9 cellular contexts compared by ENCODE assay signal in genomic region chr1:39406533-39407478, GRCh38.
A peak's percentile ranks its signal among the peaks of the same experiment; 100 is the strongest.
DNase-seq lines count a peak whose midpoint lies in the region; ATAC-seq, FAIRE-seq and TF ChIP-seq lines count a peak whose summit lies in the region.
"Had no signal": no experiment of that assay in that cellular context is flagged by ENCODE, and none has a peak within 500 bp of the region (broad histone marks: within the 10 kb centered on the region; RNA-seq: fewer than 3 reads in every experiment).

No MANE protein-coding gene starts in this region.

- no peak for TF ChIP-seq EP300 in A549 (IDR thresholded peaks at IDR 0.05)

- H3K9ac ChIP-seq in mesendoderm (ENCODE audit: low read length) = peak overlapping the region; percentile 84

- peak overlapping the region; percentile 85 to 92 (median 89) for H3K4me3 Mint-ChIP-seq in IgD-negative memory B cell

- H2BK120ac ChIP-seq in mesendoderm (ENCODE audit: low read depth, low read length) = peak overlapping the region; percentile 88

- H3K27me3 Mint-ChIP-seq in IgD-negative memory B cell = no peaks in the 10 kb centered on the region

- H3K4me2 ChIP-seq in A549 (peak overlapping the region; percentile 73), mesendoderm (ENCODE audit: low read length) (no peak overlapping the region)

- peaks cover 27% of the 10 kb centered on the region for H3K79me2 ChIP-seq in mesendoderm (ENCODE audit: control insufficient read depth, insufficient read depth, low read length)

- H3K4me3 ChIP-seq in A549 (no peak overlapping the region), cardiac fibroblast (replicated peaks in 1 of 2; ENCODE audit: low read depth in 2 of 2, low read length in 2 of 2) (no peak overlapping the region), mesendoderm (ENCODE audit: low read length) (no peak overlapping the region)

- H3K18ac ChIP-seq in mesendoderm (ENCODE audit: low read length) = peak overlapping the region; percentile 96

- H2BK5ac ChIP-seq in mesendoderm (ENCODE audit: low read length) = no peak overlapping the region

- peaks cover 2% of the 10 kb centered on the region for H3K79me1 ChIP-seq in mesendoderm (ENCODE audit: low read length)

- TF ChIP-seq POLR2A in A549 (IDR thresholded peaks at IDR 0.05; ENCODE audit: low read length) = no peak

- H3K4me1 Mint-ChIP-seq in IgD-negative memory B cell = peaks cover 22 to 39% (median 23%) of the 10 kb centered on the region in 3 donors

- CTCF ChIA-PET in A549 (lab: Yijun Ruan, JAX) = interaction anchor here (0.7 to 2.0 kb wide), 6 partner anchors 8 to 309 kb away, joined by 3 to 10 read pairs (median 4); no protein-coding TSS in a partner anchor

- H3K27ac Mint-ChIP-seq in IgD-negative memory B cell = no peak overlapping the region

- no peaks in the 10 kb centered on the region for H3K9me3 ChIP-seq in A549

- no peak overlapping the region for H2AK5ac ChIP-seq in mesendoderm (ENCODE audit: low read length)

- no peak overlapping the region for H4K5ac ChIP-seq in mesendoderm (ENCODE audit: low read length)

- 61% methylated on average over 7 of the region's 7 CpGs for WGBS in A549 (ENCODE audit: missing lambda C conversion rate)
- no CpG with 5 or more reads among the region's 7 CpGs for WGBS in mesendoderm (ENCODE audit: extremely low coverage, insufficient coverage, low lambda C conversion rate)

- peak overlapping the region; percentile 92 for H3K56ac ChIP-seq in mesendoderm (ENCODE audit: low read length)

- DNase-seq in A549 (ENCODE audit: low read depth in 1 of 2, low spot score in 1 of 2) (no peak), cardiac fibroblast (ENCODE audit: low read depth in 2 of 2) (peak; percentile 79 to 83), mesendoderm (no peak), NCI-H2196 treated with DMSO at 0.1 percent for 48 hours (lab: John Stamatoyannopoulos, UW; ENCODE audit: unreplicated experiment) (no peak)
- DNase-seq in central memory CD4-positive, alpha-beta T cell = no peak
- DNase-seq: midbrain had no signal

- no peaks in the 10 kb centered on the region for H3K27me3 ChIP-seq in mesendoderm (ENCODE audit: insufficient read depth, low read length, poor library complexity)

- H3K23ac ChIP-seq in mesendoderm (ENCODE audit: low read length) = no peak overlapping the region

- no peak for TF ChIP-seq CTCF in A549 (IDR thresholded peaks at IDR 0.05)
- no peak for TF ChIP-seq CTCF in cardiac fibroblast (IDR thresholded peaks at IDR 0.05; ENCODE audit: low read depth, low read length)

- no peak overlapping the region for H4K8ac ChIP-seq in mesendoderm (ENCODE audit: low read depth, low read length)

- H3K4me1 ChIP-seq in A549 (peaks cover 53% of the 10 kb centered on the region), mesendoderm (ENCODE audit: control insufficient read depth, low read depth, low read length) (peaks cover 8% of the 10 kb centered on the region)

- no peak overlapping the region for H2BK15ac ChIP-seq in mesendoderm (replicated peaks; ENCODE audit: low read depth)

- H3K36me3 Mint-ChIP-seq in IgD-negative memory B cell = peaks cover 2% of the 10 kb centered on the region

- peak overlapping the region; percentile 91 to 97 for H3K27ac ChIP-seq in A549
- H3K27ac ChIP-seq in mesendoderm (ENCODE audit: low read depth, low read length) = peak overlapping the region; percentile 99

- ATAC-seq in A549 (no peak), GM21737 (IDR thresholded peaks at IDR 0.05; ENCODE audit: unreplicated experiment) (no peak), HG03521 (IDR thresholded peaks at IDR 0.05; ENCODE audit: unreplicated experiment) (no peak)

- no peak for TF ChIP-seq RAD21 in A549 (conservative IDR thresholded peaks at IDR 0.05 in 1 of 2, IDR thresholded peaks at IDR 0.05 in 1 of 2)

- POLR2A ChIA-PET in A549 (lab: Yijun Ruan, JAX) = interaction anchor here (4.2 kb wide), 1 partner anchor 8 kb away, joined by 30 read pairs; no protein-coding TSS in a partner anchor

- H3K9me3 Mint-ChIP-seq in IgD-negative memory B cell = no peaks in the 10 kb centered on the region

- H3K36me3 ChIP-seq in mesendoderm (ENCODE audit: control insufficient read depth, insufficient read depth, low read length) = no peaks in the 10 kb centered on the region

- peak overlapping the region; percentile 84 for H3K4ac ChIP-seq in mesendoderm (ENCODE audit: low read depth, low read length)

- FAIRE-seq in A549 (lab: Jason Lieb, UNC) = no peak

TF ChIP-seq in A549, 52 proteins besides CTCF, POLR2A, EP300 and RAD21:
- no peak for TF ChIP-seq NFE2L2 (conservative IDR thresholded peaks at IDR 0.05; ENCODE audit: low read length)
- TF ChIP-seq CBX8 (IDR thresholded peaks at IDR 0.05) = no peak
- peak in 1 of 2 experiments; percentile 49; a peak in 1 of 4 replicates for TF ChIP-seq CEBPB (IDR thresholded peaks at IDR 0.05)
TF ChIP-seq in A549: peak in this region for 1.

Comparison
In these comparisons a context has a peak if more than half of its experiments do, and no peak if none do; other contexts are left out.
1. DNase-seq: peak in cardiac fibroblast (2 of 2); none in A549 (0 of 2), mesendoderm (single experiment), NCI-H2196 treated with DMSO at 0.1 percent for 48 hours (single experiment) and central memory CD4-positive, alpha-beta T cell (single experiment).